ENCODE assay signal across 28 cellular contexts in the genomic region with DNA sequence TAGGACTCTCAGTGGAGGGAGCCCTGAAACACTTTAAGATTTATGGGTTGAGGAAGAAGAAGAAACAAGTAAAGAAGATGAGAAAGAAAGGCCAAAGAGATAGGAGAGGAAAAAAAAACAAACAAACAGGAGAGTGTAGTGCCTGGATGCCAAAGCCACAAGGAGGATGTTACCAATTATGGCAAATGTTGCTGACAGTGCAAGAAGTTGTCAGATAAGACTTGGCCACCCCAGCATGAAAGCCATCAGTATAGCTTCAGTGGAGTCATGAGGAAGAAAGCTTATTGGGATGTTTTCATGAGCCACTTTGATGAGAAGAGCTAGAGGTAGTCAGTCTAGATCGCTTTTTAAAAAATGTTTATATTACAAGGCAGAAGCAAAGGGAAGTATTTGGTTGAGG.
"Had no signal": no experiment of that assay in that cellular context is flagged by ENCODE, and none has a peak within 500 bp of the region (broad histone marks: within the 10 kb centered on the region; RNA-seq: fewer than 3 reads in every experiment).

No MANE protein-coding gene starts in this region.

- ATAC-seq: natural killer cell; psoas muscle; right cardiac atrium; sciatic nerve; stimulated activated memory B cell treated with anti-CD40 and anti-IgM and Interleukin-4, amounts not matched to agents 10 μg/mL and 1 μg/mL and 100 μg/mL, for 72 hours; stimulated activated naive CD8-positive, alpha-beta T cell treated with anti-CD3 and anti-CD28 coated beads, Interleukin-15, Interleukin-2, amounts not matched to agents 100 U/mL and 50 U/mL, for 24 hours had no signal

- H2AFZ ChIP-seq: neural progenitor cell, parathyroid adenoma had no signal

- H3K36me3 ChIP-seq: neural progenitor cell, ovary, spleen, stomach, thoracic aorta, thyroid gland, tibial nerve, upper lobe of left lung, vagina had no signal

- H3K9me3 ChIP-seq: ovary, psoas muscle, spleen, stomach, thoracic aorta, thyroid gland, tibial nerve, upper lobe of left lung, vagina had no signal

- H3K4me2 ChIP-seq: neural progenitor cell, smooth muscle cell had no signal

- FAIRE-seq: urothelium cell line had no signal

- H3K4me1 ChIP-seq: neural progenitor cell, parathyroid adenoma, psoas muscle, spleen, stomach, thyroid gland, tibial nerve, upper lobe of left lung, vagina had no signal

- H3K27me3 ChIP-seq: neural progenitor cell, ovary, spleen, stomach, thyroid gland, tibial nerve, upper lobe of left lung, vagina had no signal

- DNase-seq: natural killer cell; occipital lobe; ovary; posterior cingulate gyrus; psoas muscle; right cardiac atrium; spleen; stimulated activated CD4-positive, alpha-beta T cell treated with anti-CD3 and anti-CD28 coated beads, Interleukin-12 subunit alpha, Interleukin-12 subunit beta, amount 100 ng/mL, for 4 hours; stimulated activated CD4-positive, alpha-beta T cell treated with anti-CD3 and anti-CD28 coated beads, Interleukin-1b, Interleukin-23, amount 100 ng/mL, for 48 hours; stimulated activated CD4-positive, alpha-beta T cell treated with anti-CD3 and anti-CD28 coated beads, Interleukin-4, amount 100 ng/mL, for 1 hour; stimulated activated CD4-positive, alpha-beta T cell treated with anti-CD3 and anti-CD28 coated beads, Interleukin-4, amount 100 ng/mL, for 4 hours; stimulated activated CD8-positive, alpha-beta memory T cell treated with anti-CD3 and anti-CD28 coated beads, Interleukin-4, amount 100 ng/mL, for 48 hours; stimulated activated naive CD4-positive, alpha-beta T cell; stimulated activated naive CD8-positive, alpha-beta T cell treated with anti-CD3 and anti-CD28 coated beads, Interleukin-15, Interleukin-2, amounts not matched to agents 100 U/mL and 50 U/mL, for 24 hours; stomach; thyroid gland; trophoblast cell; upper lobe of left lung had no signal

- H3K79me2 ChIP-seq: parathyroid adenoma had no signal

- H3K9ac ChIP-seq: neural progenitor cell, parathyroid adenoma had no signal

- H3K4me3 ChIP-seq: neural progenitor cell, ovary, psoas muscle, skin epidermis, smooth muscle cell, spleen, stomach, thoracic aorta, thyroid gland, tibial nerve, upper lobe of left lung, vagina had no signal

- H3K27ac ChIP-seq: neural progenitor cell, ovary, parathyroid adenoma, psoas muscle, skin epidermis, spleen, stomach, thoracic aorta, thyroid gland, tibial nerve, upper lobe of left lung, vagina had no signal
